Comparison of ENCODE assay signal across 32 cellular contexts in the genomic region with DNA sequence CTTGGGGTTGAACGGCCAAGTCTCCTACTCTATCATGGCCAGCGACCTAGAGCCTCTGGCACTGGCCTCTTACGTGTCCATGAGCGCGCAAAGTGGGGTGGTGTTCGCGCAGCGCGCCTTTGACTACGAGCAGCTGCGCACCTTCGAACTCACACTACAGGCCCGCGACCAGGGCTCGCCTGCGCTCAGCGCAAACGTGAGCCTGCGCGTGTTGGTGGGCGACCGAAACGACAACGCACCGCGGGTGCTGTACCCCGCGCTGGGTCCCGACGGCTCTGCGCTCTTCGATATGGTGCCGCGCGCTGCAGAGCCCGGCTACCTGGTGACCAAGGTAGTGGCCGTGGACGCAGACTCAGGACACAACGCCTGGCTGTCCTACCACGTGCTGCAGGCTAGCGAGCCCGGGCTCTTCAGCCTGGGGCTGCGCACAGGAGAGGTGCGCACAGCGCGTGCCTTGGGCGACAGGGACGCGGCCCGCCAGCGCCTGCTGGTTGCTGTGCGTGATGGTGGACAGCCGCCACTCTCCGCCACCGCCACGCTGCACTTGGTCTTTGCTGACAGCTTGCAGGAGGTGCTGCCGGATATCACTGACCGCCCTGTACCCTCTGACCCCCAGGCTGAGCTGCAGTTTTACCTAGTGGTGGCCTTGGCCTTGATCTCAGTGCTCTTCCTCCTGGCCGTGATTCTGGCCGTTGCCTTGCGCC. TPM values are rescaled to one million over a fixed set of nuclear protein-coding genes. Genes with fewer than 3 reads are reported as not detected.
DNase-seq lines count a peak whose midpoint lies in the region; ATAC-seq and TF ChIP-seq lines count a peak whose summit lies in the region.
"Had no signal": no experiment of that assay in that cellular context is flagged by ENCODE, and none has a peak within 500 bp of the region (broad histone marks: within the 10 kb centered on the region; RNA-seq: fewer than 3 reads in every experiment).

No MANE protein-coding gene starts in this region.

- H3K4me3 ChIP-seq in IMR-90 (ENCODE audit: insufficient read depth, low read depth, low read length) (peak overlapping the region; percentile 13; the same call in 1 of the 2 replicates), mesenchymal stem cell (ENCODE audit: insufficient read depth in 1 of 2, low read depth in 1 of 2, low read length in 2 of 2) (peak overlapping the region; percentile 4 to 70), skeletal muscle tissue (ENCODE audit: low read length in 3 of 3) (peak overlapping the region; percentile 43 to 66 (median 51))
- H3K4me3 ChIP-seq: left lung, right lobe of liver, vagina had no signal

- peak overlapping the region; percentile 71 for H3K27ac Mint-ChIP-seq in activated naive CD4-positive, alpha-beta T cell treated with anti-CD3 and anti-CD28 coated beads, Interleukin-2, amount 10 ng/mL, durations not matched to agents 7 days and 5 days
- H3K27ac Mint-ChIP-seq: activated CD4-positive, alpha-beta memory T cell treated with anti-CD3 and anti-CD28 coated beads for 36 hours; activated naive CD8-positive, alpha-beta T cell treated with anti-CD3 and anti-CD28 coated beads for 36 hours; activated T-helper 17 cell treated with anti-CD3 and anti-CD28 coated beads, Interleukin-2, amount 50 U/mL, for 72 hours; CD8-positive, alpha-beta memory T cell; mesothelial cell of epicardium; stimulated activated effector memory CD8-positive, alpha-beta T cell treated with anti-CD3 and anti-CD28 coated beads, Interleukin-12 subunit alpha, Interleukin-12 subunit beta, amount 100 ng/mL, for 72 hours had no signal

- in situ Hi-C loops in IMR-90 (cut with MboI; ENCODE audit: low sequenced_read_pairs) = no loop called here

- DNase-seq in activated naive CD4-positive, alpha-beta T cell treated with anti-CD3 and anti-CD28 coated beads, Interleukin-2, amount 10 ng/mL, durations not matched to agents 7 days and 5 days = no peak
- no peak for DNase-seq in activated naive CD4-positive, alpha-beta T cell treated with Interleukin-2 at 50 U/mL for 16 hours
- DNase-seq in IMR-90 (no peak), mesenchymal stem cell (no peak), NCI-H128 (lab: John Stamatoyannopoulos, UW; ENCODE audit: unreplicated experiment) (no peak), NCI-H187 (lab: John Stamatoyannopoulos, UW) (no peak), RWPE1 (ENCODE audit: low spot score) (no peak)
- DNase-seq: activated CD4-positive, alpha-beta memory T cell treated with anti-CD3 and anti-CD28 coated beads for 36 hours; activated CD4-positive, CD25-positive, alpha-beta regulatory T cell treated with anti-CD3 and anti-CD28 coated beads, Interleukin-2, amount 50 U/mL, for 72 hours; activated naive CD8-positive, alpha-beta T cell treated with anti-CD3 and anti-CD28 coated beads for 36 hours; BE2C; CD8-positive, alpha-beta memory T cell; DMS53; GDM1; KBM-7; left lung; naive thymus-derived CD8-positive, alpha-beta T cell; NCI-H1105 treated with DMSO at 0.1 percent for 48 hours; NCI-H2029 treated with DMSO at 0.1 percent for 48 hours; NCI-H2227 treated with DMSO at 0.1 percent for 48 hours; NCI-H748 treated with DMSO at 0.1 percent for 48 hours; right lobe of liver; stimulated activated CD4-positive, alpha-beta T cell treated with anti-CD3 and anti-CD28 coated beads, Interleukin-4, amount 100 ng/mL, for 24 hours; T-cell had no signal

- H2AK5ac ChIP-seq in IMR-90 (ENCODE audit: low read depth, low read length) (no peak overlapping the region), mesenchymal stem cell (ENCODE audit: low read length, severe bottlenecking) (no peak overlapping the region)

- TF ChIP-seq CTCF in IMR-90 (conservative IDR thresholded peaks at IDR 0.05; ENCODE audit: low read depth, low read length) (no peak), RWPE1 (conservative IDR thresholded peaks at IDR 0.05; ENCODE audit: low read depth) (no peak)

- H3K9me3 Mint-ChIP-seq in activated naive CD4-positive, alpha-beta T cell treated with anti-CD3 and anti-CD28 coated beads, Interleukin-2, amount 10 ng/mL, durations not matched to agents 7 days and 5 days = peaks cover 28% of the 10 kb centered on the region

- no peak for TF ChIP-seq POLR2A in IMR-90 (IDR thresholded peaks at IDR 0.05; ENCODE audit: low read depth, low read length)

- CTCF ChIA-PET in activated naive CD4-positive, alpha-beta T cell treated with anti-CD3 and anti-CD28 coated beads, Interleukin-2, amount 10 ng/mL, durations not matched to agents 7 days and 5 days (lab: Charles Lee) = interaction anchor here (1.0 to 1.6 kb wide), 4 partner anchors 22 to 114 kb away, joined by 3 to 7 read pairs (median 5); partner anchors contain the start of gene PCDHGB3
- CTCF ChIA-PET in IMR-90 (lab: Yijun Ruan, JAX) = no interaction called here
- CTCF ChIA-PET in RWPE1 (lab: Yijun Ruan, JAX) = interaction anchor here (0.5 kb wide), 1 partner anchor 9 kb away, joined by 3 read pairs; no protein-coding TSS in a partner anchor

- H3K4me1 ChIP-seq in IMR-90 (ENCODE audit: control insufficient read depth, insufficient read depth, low read length) (no peaks in the 10 kb centered on the region), mesenchymal stem cell (ENCODE audit: control insufficient read depth, insufficient read depth, low read depth, low read length) (no peaks in the 10 kb centered on the region), skeletal muscle tissue (ENCODE audit: control insufficient read depth in 3 of 3, insufficient read depth in 3 of 3, low read length in 3 of 3) (peaks cover 0 to 27% (median 6%) of the 10 kb centered on the region in 3 donors)
- H3K4me1 ChIP-seq: BE2C, left lung, parathyroid adenoma, right lobe of liver, vagina had no signal

- no TSS peak for BruUV-seq in IMR-90 (replicated peaks; lab: Mats Ljungman, UMichigan)

- H3K9me3 ChIP-seq in IMR-90 (ENCODE audit: control insufficient read depth, insufficient read depth, low read length) (peaks cover 46% of the 10 kb centered on the region), mesenchymal stem cell (ENCODE audit: control insufficient read depth, low read length) (peaks cover 60% of the 10 kb centered on the region), skeletal muscle tissue (ENCODE audit: control insufficient read depth in 3 of 3, low read length in 3 of 3) (peaks cover 10 to 30% (median 30%) of the 10 kb centered on the region in 3 donors)
- H3K9me3 ChIP-seq: BE2C had no signal

- H3K4me2 ChIP-seq in IMR-90 (ENCODE audit: low read depth, low read length) = peak overlapping the region; percentile 42; the same call in 1 of the 2 replicates
- no peak overlapping the region for H3K4me2 ChIP-seq in mesenchymal stem cell (ENCODE audit: low read length, poor library complexity, severe bottlenecking)

- H3K23ac ChIP-seq in IMR-90 (ENCODE audit: low read depth, low read length) (no peak overlapping the region), mesenchymal stem cell (ENCODE audit: low read length in 2 of 2) (no peak overlapping the region)

- H4K8ac ChIP-seq in IMR-90 (ENCODE audit: low read depth in 2 of 2, low read length in 2 of 2) = no peak overlapping the region
- H4K8ac ChIP-seq in mesenchymal stem cell (ENCODE audit: low read length) = no peak overlapping the region

- H3K36me3 Mint-ChIP-seq in activated naive CD4-positive, alpha-beta T cell treated with anti-CD3 and anti-CD28 coated beads, Interleukin-2, amount 10 ng/mL, durations not matched to agents 7 days and 5 days = peaks cover 8% of the 10 kb centered on the region
- H3K36me3 Mint-ChIP-seq: stimulated activated effector memory CD8-positive, alpha-beta T cell treated with anti-CD3 and anti-CD28 coated beads, Interleukin-12 subunit alpha, Interleukin-12 subunit beta, amount 100 ng/mL, for 72 hours had no signal

- H3K4ac ChIP-seq in IMR-90 (ENCODE audit: low read depth, low read length) = no peak overlapping the region
- H3K4ac ChIP-seq in mesenchymal stem cell (ENCODE audit: low read depth in 1 of 2, low read length in 2 of 2) = no peak overlapping the region

- no peak overlapping the region for H3K56ac ChIP-seq in IMR-90 (ENCODE audit: extremely low read depth, insufficient read depth, low read length)

- H2BK5ac ChIP-seq in IMR-90 (ENCODE audit: low read depth, low read length, poor library complexity, severe bottlenecking) = no peak overlapping the region
- H2BK5ac ChIP-seq in mesenchymal stem cell (ENCODE audit: low read depth, low read length, poor library complexity, severe bottlenecking) = no peak overlapping the region

- H3K79me1 ChIP-seq in IMR-90 (ENCODE audit: low read depth in 1 of 2, low read length in 2 of 2) = peaks cover 13 to 22% of the 10 kb centered on the region in 2 experiments
- H3K79me1 ChIP-seq in mesenchymal stem cell (replicated peaks; ENCODE audit: low read length, poor library complexity, severe bottlenecking) = peaks cover 15% of the 10 kb centered on the region

- no peaks in the 10 kb centered on the region for H4K20me1 ChIP-seq in IMR-90 (ENCODE audit: insufficient read depth, low read length)

- H3K27ac ChIP-seq in IMR-90 (ENCODE audit: insufficient read depth, low read length) (no peak overlapping the region), mesenchymal stem cell (ENCODE audit: low read length, poor library complexity, severe bottlenecking) (no peak overlapping the region), skeletal muscle tissue (ENCODE audit: low read depth, low read length) (no peak overlapping the region), RWPE1 (no peak overlapping the region)
- H3K27ac ChIP-seq: left lung, parathyroid adenoma, right lobe of liver, vagina had no signal

- H3K9ac ChIP-seq in IMR-90 (ENCODE audit: low read depth, low read length) (no peak overlapping the region), mesenchymal stem cell (ENCODE audit: low read length) (no peak overlapping the region), skeletal muscle tissue (ENCODE audit: low read depth in 1 of 3, low read length in 3 of 3) (no peak overlapping the region)
- H3K9ac ChIP-seq: parathyroid adenoma had no signal

- no peak for ATAC-seq in IMR-90 (ENCODE audit: low read depth)
- ATAC-seq: activated T-helper 17 cell treated with anti-CD3 and anti-CD28 coated beads, Interleukin-2, amount 50 U/mL, for 72 hours; left lung; naive thymus-derived CD8-positive, alpha-beta T cell; right lobe of liver; stimulated activated effector memory CD8-positive, alpha-beta T cell treated with anti-CD3 and anti-CD28 coated beads, Interleukin-12 subunit alpha, Interleukin-12 subunit beta, amount 100 ng/mL, for 72 hours; T-cell had no signal

- H2BK12ac ChIP-seq in mesenchymal stem cell (ENCODE audit: low read length in 2 of 2) = no peak overlapping the region

- H3K18ac ChIP-seq in IMR-90 (ENCODE audit: low read depth, low read length) (no peak overlapping the region), mesenchymal stem cell (ENCODE audit: low read depth in 1 of 2, low read length in 2 of 2) (no peak overlapping the region)

- H2BK15ac ChIP-seq in IMR-90 (ENCODE audit: low read depth, low read length) (no peak overlapping the region), mesenchymal stem cell (ENCODE audit: low read depth, poor library complexity, severe bottlenecking) (no peak overlapping the region)

- no peak for TF ChIP-seq RAD21 in IMR-90 (IDR thresholded peaks at IDR 0.05; ENCODE audit: low read length)

- H2AFZ ChIP-seq in IMR-90 (replicated peaks; ENCODE audit: low read length, poor library complexity) (peak overlapping the region; percentile 58), mesenchymal stem cell (ENCODE audit: low read depth, low read length) (no peak overlapping the region)
- H2AFZ ChIP-seq: parathyroid adenoma had no signal

- H3K36me3 ChIP-seq in IMR-90 (ENCODE audit: control insufficient read depth, insufficient read depth, low read length) = peaks cover 18% of the 10 kb centered on the region
- H3K36me3 ChIP-seq in mesenchymal stem cell (ENCODE audit: control insufficient read depth in 1 of 2, insufficient read depth in 2 of 2, low read depth in 1 of 2, low read length in 2 of 2) = peaks cover 0 to 26% of the 10 kb centered on the region in 2 experiments
- H3K36me3 ChIP-seq in skeletal muscle tissue (ENCODE audit: control insufficient read depth in 3 of 3, insufficient read depth in 3 of 3, low read length in 3 of 3) = peaks cover 0 to 6% (median 3%) of the 10 kb centered on the region in 3 donors
- H3K36me3 ChIP-seq: BE2C, right lobe of liver had no signal

- no peak overlapping the region for H4K5ac ChIP-seq in IMR-90 (ENCODE audit: low read depth, low read length)

- H3K27me3 ChIP-seq in IMR-90 (ENCODE audit: control insufficient read depth, insufficient read depth, low read length) = no peaks in the 10 kb centered on the region
- no peaks in the 10 kb centered on the region for H3K27me3 ChIP-seq in mesenchymal stem cell (ENCODE audit: control insufficient read depth in 1 of 2, insufficient read depth in 1 of 2, low read length in 2 of 2)
- peaks cover 0 to 7% (median 3%) of the 10 kb centered on the region in 3 donors for H3K27me3 ChIP-seq in skeletal muscle tissue (ENCODE audit: control insufficient read depth in 3 of 3, insufficient read depth in 3 of 3, low read length in 3 of 3)
- H3K27me3 ChIP-seq: BE2C, right lobe of liver, vagina had no signal

- H3K14ac ChIP-seq in IMR-90 (replicated peaks; ENCODE audit: low read depth, low read length) = no peak overlapping the region
- no peak overlapping the region for H3K14ac ChIP-seq in mesenchymal stem cell (ENCODE audit: low read length in 2 of 2)

- peaks cover 61% of the 10 kb centered on the region for H3K27me3 Mint-ChIP-seq in activated naive CD4-positive, alpha-beta T cell treated with anti-CD3 and anti-CD28 coated beads, Interleukin-2, amount 10 ng/mL, durations not matched to agents 7 days and 5 days

- dilution Hi-C loops in IMR-90 (cut with HindIII; ENCODE audit: low sequenced_read_pairs, unreplicated experiment) = no loop called here

- peaks cover 3% of the 10 kb centered on the region for H3K4me1 Mint-ChIP-seq in activated naive CD4-positive, alpha-beta T cell treated with anti-CD3 and anti-CD28 coated beads, Interleukin-2, amount 10 ng/mL, durations not matched to agents 7 days and 5 days
- H3K4me1 Mint-ChIP-seq: activated T-helper 17 cell treated with anti-CD3 and anti-CD28 coated beads, Interleukin-2, amount 50 U/mL, for 72 hours; CD8-positive, alpha-beta memory T cell; central memory CD8-positive, alpha-beta T cell; mesothelial cell of epicardium; naive thymus-derived CD8-positive, alpha-beta T cell; stimulated activated effector memory CD8-positive, alpha-beta T cell treated with anti-CD3 and anti-CD28 coated beads, Interleukin-12 subunit alpha, Interleukin-12 subunit beta, amount 100 ng/mL, for 72 hours had no signal

- H4K91ac ChIP-seq in IMR-90 (ENCODE audit: insufficient read depth, low read depth, low read length) (no peak overlapping the region), mesenchymal stem cell (ENCODE audit: low read length) (no peak overlapping the region)

- no peaks in the 10 kb centered on the region for H3K9me1 ChIP-seq in IMR-90 (ENCODE audit: insufficient read depth, low read length)

- H2BK20ac ChIP-seq in IMR-90 (ENCODE audit: low read depth, low read length) = no peak overlapping the region

- peak overlapping the region; percentile 26 for H2AK9ac ChIP-seq in IMR-90 (replicated peaks; ENCODE audit: low read depth, low read length, poor library complexity)

- H2BK120ac ChIP-seq in IMR-90 (ENCODE audit: low read depth, low read length) (no peak overlapping the region), mesenchymal stem cell (ENCODE audit: low read depth, low read length) (no peak overlapping the region)

- POLR2A ChIA-PET in IMR-90 (lab: Charles Lee; ENCODE audit: unreplicated experiment) (no interaction called here), RWPE1 (lab: Yijun Ruan, JAX; ENCODE audit: low non-redundant PET) (no interaction called here)

- intact Hi-C loops in IMR-90 (cut with micrococcal nuclease) = no loop called here

- 40% methylated on average over 39 of the region's 61 CpGs; no CpG with 5 or more reads in 1 of the 2 experiments for WGBS in IMR-90 (ENCODE audit: extremely low coverage in 2 of 2, insufficient read length in 1 of 2), 2 experiments
- 96% methylated on average over 61 of the region's 61 CpGs for WGBS in mesenchymal stem cell

- no peak overlapping the region for H3K4me3 Mint-ChIP-seq in activated naive CD4-positive, alpha-beta T cell treated with anti-CD3 and anti-CD28 coated beads, Interleukin-2, amount 10 ng/mL, durations not matched to agents 7 days and 5 days
- H3K4me3 Mint-ChIP-seq: activated CD4-positive, alpha-beta memory T cell treated with anti-CD3 and anti-CD28 coated beads for 36 hours; activated naive CD8-positive, alpha-beta T cell treated with anti-CD3 and anti-CD28 coated beads for 36 hours; activated T-helper 17 cell treated with anti-CD3 and anti-CD28 coated beads, Interleukin-2, amount 50 U/mL, for 72 hours; central memory CD8-positive, alpha-beta T cell; mesothelial cell of epicardium; stimulated activated effector memory CD8-positive, alpha-beta T cell treated with anti-CD3 and anti-CD28 coated beads, Interleukin-12 subunit alpha, Interleukin-12 subunit beta, amount 100 ng/mL, for 72 hours; T-cell had no signal

RNA-seq across cellular contexts. Expression of gene PCDHGB5, which starts 2.0 kb away (rescaled TPM):
- 17.2 and 17.5 TPM in 2 replicates for total RNA-seq in IMR-90 (2012; rRNA removed)
- polyA plus RNA-seq in IMR-90 (2012; rRNA removed) = 20.0 and 21.1 TPM in 2 replicates
- 12.9 and 22.3 TPM in 2 replicates for polyA plus RNA-seq in IMR-90 (2012; cell fraction: cytosol; rRNA removed)
- polyA plus RNA-seq in IMR-90 (2012; cell fraction: nucleus; rRNA removed; ENCODE audit: low replicate concordance) = 15.9 and 21.2 TPM in 2 replicates
- 0.04 TPM for polyA plus RNA-seq in mesenchymal stem cell (2013, experiment 1 of 2)
- 0.04 TPM for polyA plus RNA-seq in mesenchymal stem cell (2013, experiment 2 of 2)
- 3.7 TPM for total RNA-seq in skeletal muscle tissue
- total RNA-seq: A172 had no signal

RNA-seq across cellular contexts. Expression of gene PCDHGA9, which starts 2.9 kb away (rescaled TPM):
- 3.9 and 4.5 TPM in 2 replicates for total RNA-seq in IMR-90 (2012; rRNA removed)
- polyA plus RNA-seq in IMR-90 (2012; rRNA removed) = 1.5 and 1.8 TPM in 2 replicates
- 1.4 TPM in 2 replicates for polyA plus RNA-seq in IMR-90 (2012; cell fraction: cytosol; rRNA removed)
- 2.7 and 3.5 TPM in 2 replicates for polyA plus RNA-seq in IMR-90 (2012; cell fraction: nucleus; rRNA removed; ENCODE audit: low replicate concordance)
- 0.08 TPM for polyA plus RNA-seq in mesenchymal stem cell (2013, experiment 1 of 2)
- 0.11 TPM for polyA plus RNA-seq in mesenchymal stem cell (2013, experiment 2 of 2)
- 4.7 TPM for total RNA-seq in skeletal muscle tissue
- total RNA-seq: activated naive CD8-positive, alpha-beta T cell treated with anti-CD3 and anti-CD28 coated beads for 36 hours; activated T-helper 17 cell treated with anti-CD3 and anti-CD28 coated beads, Interleukin-2, amount 50 U/mL, for 72 hours had no signal
- polyA plus RNA-seq: CD8-positive, alpha-beta memory T cell had no signal

RNA-seq across cellular contexts. Expression of gene PCDHGA8, which starts 7.3 kb away (rescaled TPM):
- 2.0 and 2.2 TPM in 2 replicates for total RNA-seq in IMR-90 (2012; rRNA removed)
- polyA plus RNA-seq in IMR-90 (2012; rRNA removed) = 0.87 and 0.89 TPM in 2 replicates
- 0.35 and 0.77 TPM in 2 replicates for polyA plus RNA-seq in IMR-90 (2012; cell fraction: cytosol; rRNA removed)
- 2.2 and 2.9 TPM in 2 replicates for polyA plus RNA-seq in IMR-90 (2012; cell fraction: nucleus; rRNA removed; ENCODE audit: low replicate concordance)
- 0.35 TPM for polyA plus RNA-seq in mesenchymal stem cell (2013, experiment 1 of 2)
- 0.37 TPM for polyA plus RNA-seq in mesenchymal stem cell (2013, experiment 2 of 2)
- total RNA-seq in skeletal muscle tissue = 3.7 TPM
- total RNA-seq: activated CD4-positive, alpha-beta memory T cell treated with anti-CD3 and anti-CD28 coated beads for 36 hours; activated naive CD8-positive, alpha-beta T cell treated with anti-CD3 and anti-CD28 coated beads for 36 hours; activated T-helper 17 cell treated with anti-CD3 and anti-CD28 coated beads, Interleukin-2, amount 50 U/mL, for 72 hours had no signal
- polyA plus RNA-seq: CD8-positive, alpha-beta memory T cell; naive thymus-derived CD8-positive, alpha-beta T cell had no signal

RNA-seq across cellular contexts. Expression of gene PCDHGB6, which starts 8.1 kb away (rescaled TPM):
- total RNA-seq in IMR-90 (2012; rRNA removed) (2.2 and 2.8 TPM in 2 replicates), skeletal muscle tissue (5.2 TPM)
- 1.4 and 1.5 TPM in 2 replicates for polyA plus RNA-seq in IMR-90 (2012; rRNA removed)
- polyA plus RNA-seq in IMR-90 (2012; cell fraction: cytosol; rRNA removed) = 0.64 and 1.3 TPM in 2 replicates
- 3.1 and 4.2 TPM in 2 replicates for polyA plus RNA-seq in IMR-90 (2012; cell fraction: nucleus; rRNA removed; ENCODE audit: low replicate concordance)
- 34.8 TPM for polyA plus RNA-seq in mesenchymal stem cell (2013, experiment 1 of 2)
- 33.4 TPM for polyA plus RNA-seq in mesenchymal stem cell (2013, experiment 2 of 2)
- total RNA-seq: activated naive CD8-positive, alpha-beta T cell treated with anti-CD3 and anti-CD28 coated beads for 36 hours had no signal

RNA-seq across cellular contexts. Expression of gene PCDHGB4, which starts 12.2 kb away (rescaled TPM):
- total RNA-seq in IMR-90 (2012; rRNA removed) = 16.4 and 17.6 TPM in 2 replicates
- polyA plus RNA-seq in IMR-90 (2012; rRNA removed) = 10.0 TPM in 2 replicates
- 7.8 and 10.7 TPM in 2 replicates for polyA plus RNA-seq in IMR-90 (2012; cell fraction: cytosol; rRNA removed)
- polyA plus RNA-seq in IMR-90 (2012; cell fraction: nucleus; rRNA removed; ENCODE audit: low replicate concordance) = 10.9 and 13.9 TPM in 2 replicates
- 26.9 TPM for polyA plus RNA-seq in mesenchymal stem cell (2013, experiment 1 of 2)
- 25.9 TPM for polyA plus RNA-seq in mesenchymal stem cell (2013, experiment 2 of 2)
- total RNA-seq in skeletal muscle tissue = 4.7 TPM
- total RNA-seq: activated naive CD8-positive, alpha-beta T cell treated with anti-CD3 and anti-CD28 coated beads for 36 hours had no signal
